10 cellular contexts compared by ENCODE assay signal in genomic region chr5:77239126-77239741, GRCh38. TPM values are rescaled to one million over a fixed set of nuclear protein-coding genes. Genes with fewer than 3 reads are reported as not detected.
A peak's percentile ranks its signal among the peaks of the same experiment; 100 is the strongest.
DNase-seq lines count a peak whose midpoint lies in the region; ATAC-seq and TF ChIP-seq lines count a peak whose summit lies in the region.
"Had no signal": no experiment of that assay in that cellular context is flagged by ENCODE, and none has a peak within 500 bp of the region (broad histone marks: within the 10 kb centered on the region; RNA-seq: fewer than 3 reads in every experiment).

No MANE protein-coding gene starts in this region.

- no peaks in the 10 kb centered on the region for H3K27me3 ChIP-seq in MM.1S (replicated peaks; ENCODE audit: insufficient read depth, low read length)
- H3K27me3 ChIP-seq in psoas muscle (ENCODE audit: insufficient read depth in 3 of 3, low read length in 2 of 3): no peaks in the 10 kb centered on the region

- H3K79me2 ChIP-seq in MM.1S (ENCODE audit: low read length): no peaks in the 10 kb centered on the region

- H3K36me3 Mint-ChIP-seq in activated naive CD8-positive, alpha-beta T cell treated with anti-CD3 and anti-CD28 coated beads, Interleukin-2, amount 50 U/mL, for 24 hours (ENCODE audit: low read depth): no peaks in the 10 kb centered on the region
- H3K36me3 Mint-ChIP-seq: T-cell had no signal

- H3K27ac ChIP-seq in MM.1S (ENCODE audit: low read length) (no peak overlapping the region), psoas muscle (no peak overlapping the region)
- H3K27ac ChIP-seq: coronary artery had no signal

- no peak overlapping the region for H2AFZ ChIP-seq in MM.1S (ENCODE audit: low read length)

- no peak overlapping the region for H3K9ac ChIP-seq in MM.1S (ENCODE audit: low read length)

- no peak overlapping the region for H3K4me3 Mint-ChIP-seq in activated naive CD8-positive, alpha-beta T cell treated with anti-CD3 and anti-CD28 coated beads, Interleukin-2, amount 50 U/mL, for 24 hours
- H3K4me3 Mint-ChIP-seq: T-cell had no signal

- ATAC-seq in psoas muscle: no peak
- no peak for ATAC-seq in GM18498 (IDR thresholded peaks at IDR 0.05; ENCODE audit: unreplicated experiment)
- no peak for ATAC-seq in activated naive CD8-positive, alpha-beta T cell treated with anti-CD3 and anti-CD28 coated beads, Interleukin-2, amount 50 U/mL, for 24 hours

- no peaks in the 10 kb centered on the region for H3K9me2 ChIP-seq in MM.1S (replicated peaks; ENCODE audit: insufficient read depth, low read length)

- H4K20me1 ChIP-seq in MM.1S (ENCODE audit: insufficient read depth, low read length): no peaks in the 10 kb centered on the region

- H3K4me2 ChIP-seq in MM.1S (ENCODE audit: low read depth, low read length): no peak overlapping the region

- H3K4me1 Mint-ChIP-seq in activated naive CD8-positive, alpha-beta T cell treated with anti-CD3 and anti-CD28 coated beads, Interleukin-2, amount 50 U/mL, for 24 hours: peaks cover 6% of the 10 kb centered on the region
- H3K4me1 Mint-ChIP-seq: T-cell had no signal

- WGBS in psoas muscle, 3 donors: 64 to 71% (median 65%) methylated on average over 3 of the region's 3 CpGs

- H3K4me1 ChIP-seq in MM.1S (ENCODE audit: low read length): no peaks in the 10 kb centered on the region
- no peaks in the 10 kb centered on the region for H3K4me1 ChIP-seq in psoas muscle

- H3K9me3 Mint-ChIP-seq in activated naive CD8-positive, alpha-beta T cell treated with anti-CD3 and anti-CD28 coated beads, Interleukin-2, amount 50 U/mL, for 24 hours: no peaks in the 10 kb centered on the region
- H3K9me3 Mint-ChIP-seq: T-cell had no signal

- intact Hi-C loops in psoas muscle (cut with DNase I): loop anchor here in 1 of 2 donors (2.0 kb wide), 1 partner anchor 92 kb away; no protein-coding TSS in a partner anchor

- H3K36me3 ChIP-seq in MM.1S (replicated peaks; ENCODE audit: insufficient read depth, low read length) (no peaks in the 10 kb centered on the region), psoas muscle (ENCODE audit: insufficient read depth in 1 of 2, low read depth in 1 of 2) (no peaks in the 10 kb centered on the region)

- H3F3A ChIP-seq in MM.1S (ENCODE audit: insufficient read depth, low read length): no peaks in the 10 kb centered on the region

- H3K4me3 ChIP-seq in MM.1S (ENCODE audit: low read length) (no peak overlapping the region), psoas muscle (no peak overlapping the region)
- H3K4me3 ChIP-seq: coronary artery had no signal

- H3K27me3 Mint-ChIP-seq in activated naive CD8-positive, alpha-beta T cell treated with anti-CD3 and anti-CD28 coated beads, Interleukin-2, amount 50 U/mL, for 24 hours: peaks cover 25% of the 10 kb centered on the region

- no peak overlapping the region for H3K27ac Mint-ChIP-seq in activated naive CD8-positive, alpha-beta T cell treated with anti-CD3 and anti-CD28 coated beads, Interleukin-2, amount 50 U/mL, for 24 hours
- H3K27ac Mint-ChIP-seq: T-cell had no signal

- DNase-seq in activated CD4-positive, alpha-beta T cell treated with anti-CD3 and anti-CD28 coated beads for 48 hours: peak; percentile 21
- no peak for DNase-seq in activated CD4-positive, alpha-beta T cell treated with anti-CD3 and anti-CD28 coated beads for 1 hour
- peak; percentile 23 for DNase-seq in MM.1S
- DNase-seq in dermis blood vessel endothelial cell: peak; percentile 40
- DNase-seq in psoas muscle: no peak
- no peak for DNase-seq in activated naive CD8-positive, alpha-beta T cell treated with anti-CD3 and anti-CD28 coated beads, Interleukin-2, amount 50 U/mL, for 24 hours
- no peak for DNase-seq in activated T-cell treated with anti-CD3 and anti-CD28 coated beads, Interleukin-2, amount 50 U/mL, for 1 hour

- TF ChIP-seq CTCF in MM.1S (IDR thresholded peaks at IDR 0.05; ENCODE audit: low read length) (peak; percentile 47), psoas muscle (IDR thresholded peaks at IDR 0.05) (peak; percentile 27)

- no peaks in the 10 kb centered on the region for H3K9me3 ChIP-seq in MM.1S (replicated peaks; ENCODE audit: insufficient read depth, low read length)
- no peaks in the 10 kb centered on the region for H3K9me3 ChIP-seq in psoas muscle

RNA-seq across cellular contexts. Expression of gene PDE8B, which starts 28.8 kb away (rescaled TPM):
- total RNA-seq in dermis blood vessel endothelial cell (under 0.01 TPM in 2 replicates), psoas muscle (1 to 10 TPM in 1 of 4 donors, under 1 TPM in 3; 0.12 to 2.9 (median 0.70) TPM)
- polyA plus RNA-seq in psoas muscle: under 1 TPM; 0.18 to 0.48 (median 0.30) TPM

Comparison
In these comparisons a context has a peak if more than half of its experiments do, and no peak if none do; other contexts are left out.
1. DNase-seq: peak in activated CD4-positive, alpha-beta T cell treated with anti-CD3 and anti-CD28 coated beads for 48 hours (single experiment), MM.1S (single experiment) and dermis blood vessel endothelial cell (single experiment); none in activated CD4-positive, alpha-beta T cell treated with anti-CD3 and anti-CD28 coated beads for 1 hour (single experiment), psoas muscle (0 of 2), activated naive CD8-positive, alpha-beta T cell treated with anti-CD3 and anti-CD28 coated beads, Interleukin-2, amount 50 U/mL, for 24 hours (single experiment) and activated T-cell treated with anti-CD3 and anti-CD28 coated beads, Interleukin-2, amount 50 U/mL, for 1 hour (single experiment).